In the genomic region with DNA sequence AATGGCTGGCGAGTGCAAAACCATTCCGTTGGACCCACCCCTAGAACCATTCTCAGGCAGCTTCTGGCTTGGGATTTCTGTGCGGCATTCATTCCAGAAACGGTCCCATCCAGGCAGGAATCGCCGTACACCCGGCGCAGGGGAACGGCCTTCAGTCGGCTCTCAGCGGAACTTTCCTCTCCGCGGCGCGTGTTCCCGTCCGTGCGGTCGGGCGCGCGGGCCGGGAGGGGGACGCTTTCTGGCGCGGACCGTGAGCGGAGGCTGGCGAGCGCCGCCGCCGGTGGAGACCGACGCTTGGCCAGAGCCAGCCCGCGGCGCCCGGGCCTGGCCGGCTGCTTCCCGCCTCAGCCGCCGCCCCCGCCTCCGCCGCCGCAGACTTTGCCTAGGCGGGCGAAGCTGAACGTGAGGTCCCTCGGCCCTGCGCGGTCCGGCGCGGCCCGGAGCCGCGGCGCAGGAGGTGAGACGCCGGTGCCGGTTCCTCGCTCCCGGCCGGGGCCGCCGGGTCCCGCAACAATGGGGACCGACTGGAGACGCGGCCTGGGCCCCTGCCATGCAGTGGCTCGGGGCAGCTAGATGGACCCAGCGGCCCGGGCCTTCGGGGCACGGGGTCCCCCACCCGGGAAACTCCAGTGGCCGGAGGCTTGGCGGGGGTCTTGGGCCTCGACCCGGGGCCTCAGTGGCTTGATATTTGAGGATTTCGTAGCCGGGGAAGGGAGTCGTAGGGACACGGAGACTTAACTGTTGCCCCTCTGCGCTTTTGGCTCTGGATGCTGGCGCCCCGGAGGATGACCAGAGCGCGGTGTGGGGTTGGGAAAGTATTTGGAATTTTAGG, we compare ENCODE assay signal across 8 cellular contexts. TPM values are rescaled to one million over a fixed set of nuclear protein-coding genes. Genes with fewer than 3 reads are reported as not detected.
DNase-seq lines count a peak whose midpoint lies in the region; ATAC-seq and TF ChIP-seq lines count a peak whose summit lies in the region.

Gene RAD54L2, plus strand, starts transcription at position 261 of the 832 bp plus-strand sequence. CDS start 51,702 bp downstream, outside the sequence.

- H3K36me3 Mint-ChIP-seq in activated naive CD4-positive, alpha-beta T cell treated with anti-CD3 and anti-CD28 coated beads for 36 hours (ENCODE audit: low read depth), result no peaks in the 10 kb centered on the region

- H3K4me1 ChIP-seq in SJSA1 (replicated peaks) (peaks cover 16% of the 10 kb centered on the region), gastroesophageal sphincter (peaks cover 0 to 34% (median 5%) of the 10 kb centered on the region in 3 donors)

- TF ChIP-seq EP300 in gastroesophageal sphincter (IDR thresholded peaks at IDR 0.05), result no peak

- H3K9me3 Mint-ChIP-seq in activated naive CD4-positive, alpha-beta T cell treated with anti-CD3 and anti-CD28 coated beads for 36 hours, result no peaks in the 10 kb centered on the region

- H3K36me3 ChIP-seq in KOPT-K1 (ENCODE audit: insufficient read depth, low read length), result peaks cover 14% of the 10 kb centered on the region
- H3K36me3 ChIP-seq in SJSA1, result peaks cover 22% of the 10 kb centered on the region
- H3K36me3 ChIP-seq in gastroesophageal sphincter, result peaks cover 0 to 16% of the 10 kb centered on the region in 2 donors

- no peaks in the 10 kb centered on the region for H3K9me3 ChIP-seq in KOPT-K1 (ENCODE audit: insufficient read depth, low read length, poor library complexity, severe bottlenecking)
- H3K9me3 ChIP-seq in SJSA1 (replicated peaks), result peaks cover 4% of the 10 kb centered on the region; the same call in 1 of the 2 replicates
- H3K9me3 ChIP-seq in gastroesophageal sphincter, result no peaks in the 10 kb centered on the region

- H3K4me3 Mint-ChIP-seq in activated naive CD4-positive, alpha-beta T cell treated with anti-CD3 and anti-CD28 coated beads for 36 hours, result peak within 1 kb of the TSS; percentile 91

- H3K4me1 Mint-ChIP-seq in activated naive CD4-positive, alpha-beta T cell treated with anti-CD3 and anti-CD28 coated beads for 36 hours (ENCODE audit: low read depth), result peaks cover 34% of the 10 kb centered on the region

- CTCF ChIA-PET in activated naive CD4-positive, alpha-beta T cell treated with anti-CD3 and anti-CD28 coated beads for 36 hours (lab: Charles Lee), result interaction anchor here (0.6 to 3.7 kb wide), 7 partner anchors 8 to 142 kb away, joined by 3 to 19 read pairs (median 6); partner anchors contain the start of gene DCAF1

- TF ChIP-seq POLR2A in gastroesophageal sphincter (IDR thresholded peaks at IDR 0.05), result peak; percentile 74 to 76

- 0% methylated on average over 3 of the region's 91 CpGs; no CpG with 5 or more reads in 1 of the 2 donors for WGBS in gastroesophageal sphincter (ENCODE audit: low coverage in 1 of 2), 2 donors

- DNase-seq in EL (peak; percentile 83), SJSA1 (ENCODE audit: low read depth in 1 of 2, low spot score in 2 of 2) (peak; percentile 72), non-pigmented ciliary epithelial cell (ENCODE audit: low read depth) (peak; percentile 28), substantia nigra (lab: John Stamatoyannopoulos, UW) (peak; percentile 7 to 87 (median 68))
- peak; percentile 83 for DNase-seq in activated naive CD4-positive, alpha-beta T cell treated with anti-CD3 and anti-CD28 coated beads for 36 hours

- H3K27me3 Mint-ChIP-seq in activated naive CD4-positive, alpha-beta T cell treated with anti-CD3 and anti-CD28 coated beads for 36 hours (ENCODE audit: low read depth), result no peaks in the 10 kb centered on the region

- H3K27ac Mint-ChIP-seq in activated naive CD4-positive, alpha-beta T cell treated with anti-CD3 and anti-CD28 coated beads for 36 hours, result peak within 1 kb of the TSS; percentile 89

- H3K4me3 ChIP-seq in SJSA1, result peak within 1 kb of the TSS; percentile 97
- peak within 1 kb of the TSS; percentile 93 to 99 for H3K4me3 ChIP-seq in gastroesophageal sphincter

- ATAC-seq in GM21619 (IDR thresholded peaks at IDR 0.05; ENCODE audit: unreplicated experiment) (peak; percentile 69), gastroesophageal sphincter (peak; percentile 95)

- peak in 3 of 4 experiments; percentile 47 to 61 (median 51) for TF ChIP-seq CTCF in gastroesophageal sphincter (IDR thresholded peaks at IDR 0.05)

- intact Hi-C loops in activated naive CD4-positive, alpha-beta T cell treated with anti-CD3 and anti-CD28 coated beads for 36 hours (cut with micrococcal nuclease), result loop anchor here (1.0 to 2.0 kb wide), 3 partner anchors 36 to 154 kb away; partner anchors contain the start of gene MANF

- no peaks in the 10 kb centered on the region for H3K27me3 ChIP-seq in SJSA1 (replicated peaks)
- no peaks in the 10 kb centered on the region for H3K27me3 ChIP-seq in gastroesophageal sphincter

- H3K27ac ChIP-seq in KOPT-K1 (ENCODE audit: low read depth, low read length, poor library complexity, severe bottlenecking) (peak within 1 kb of the TSS; percentile 66), SJSA1 (peak within 1 kb of the TSS; percentile 76), gastroesophageal sphincter (peak within 1 kb of the TSS; percentile 85 to 94 (median 89)), substantia nigra (ENCODE audit: low read depth, low read length, poor library complexity, severe bottlenecking) (peak within 1 kb of the TSS; percentile 56)

RNA-seq across cellular contexts. Expression of gene RAD54L2, which starts in this region (rescaled TPM):
- 9.7 and 16.7 TPM in 2 replicates for total RNA-seq in SJSA1 (2014; rRNA removed; shearing (Covaris generic))
- total RNA-seq in activated naive CD4-positive, alpha-beta T cell treated with anti-CD3 and anti-CD28 coated beads for 36 hours, result 10 to 100 TPM; 23.1 to 24.5 TPM
- 10 to 100 TPM; 14.5 to 28.6 (median 26.5) TPM for total RNA-seq in gastroesophageal sphincter

Comparison
In these comparisons a context has a peak if more than half of its experiments do, and no peak if none do; other contexts are left out.
1. Peak in every context shown above with its lines: DNase-seq, ATAC-seq, H3K4me3 ChIP-seq and H3K27ac ChIP-seq.
2. DNase-seq: peak in every context shown above with its lines; median percentile 83 in EL; 83 in activated naive CD4-positive, alpha-beta T cell treated with anti-CD3 and anti-CD28 coated beads for 36 hours; 72 in SJSA1; 68 in substantia nigra; 28 in non-pigmented ciliary epithelial cell.